In the genomic region with DNA sequence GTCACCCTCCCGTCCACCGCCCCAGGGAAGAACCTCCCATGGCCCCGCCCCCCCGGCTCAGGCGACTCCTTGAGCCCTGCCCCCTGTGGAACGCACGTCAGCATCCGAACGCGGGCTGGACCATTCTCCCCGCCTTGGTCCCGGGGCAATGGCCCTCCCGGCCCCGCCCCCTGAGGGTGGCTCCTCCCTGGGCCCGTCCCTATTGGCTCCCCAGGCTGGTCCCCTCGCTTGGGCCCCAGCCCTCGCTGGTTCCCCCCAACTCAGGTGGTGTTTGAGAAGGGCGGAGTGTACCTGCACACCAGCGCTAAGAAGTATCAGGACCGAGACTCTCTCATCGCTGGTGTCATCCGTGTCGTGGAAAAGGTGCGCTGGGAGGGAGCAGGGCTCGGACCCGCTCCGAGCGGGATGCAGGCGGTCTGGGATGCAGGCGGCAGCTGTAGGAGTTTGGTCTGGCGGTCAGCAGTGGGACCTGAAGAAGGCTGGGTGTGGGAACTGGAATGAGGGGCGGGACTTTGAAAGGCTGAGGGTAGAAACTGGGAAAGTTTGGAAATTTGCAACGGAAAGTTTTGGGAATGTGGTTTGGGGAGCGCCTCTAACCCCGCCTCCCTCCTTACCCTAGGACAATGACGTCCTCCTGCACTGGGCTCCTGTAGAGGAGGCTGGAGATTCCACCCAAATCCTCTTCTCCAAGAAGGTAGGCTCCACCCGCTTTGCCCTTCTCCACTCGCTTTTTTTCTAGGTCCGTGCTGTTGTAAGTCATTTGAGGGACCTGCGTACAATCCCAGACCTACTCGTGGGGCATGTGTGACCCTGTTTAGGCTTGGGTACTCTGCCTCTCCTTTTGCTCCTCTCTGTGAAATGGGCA, we compare ENCODE assay signal across 1 cellular context.
A peak's percentile ranks its signal among the peaks of the same experiment; 100 is the strongest.
TF ChIP-seq lines count a peak whose summit lies in the region.

No MANE protein-coding gene starts in this region.

TF ChIP-seq in HepG2, 621 proteins besides CTCF, POLR2A, EP300 and RAD21 (continued from another document and continues in another):
- TF ChIP-seq, protein P1, sequence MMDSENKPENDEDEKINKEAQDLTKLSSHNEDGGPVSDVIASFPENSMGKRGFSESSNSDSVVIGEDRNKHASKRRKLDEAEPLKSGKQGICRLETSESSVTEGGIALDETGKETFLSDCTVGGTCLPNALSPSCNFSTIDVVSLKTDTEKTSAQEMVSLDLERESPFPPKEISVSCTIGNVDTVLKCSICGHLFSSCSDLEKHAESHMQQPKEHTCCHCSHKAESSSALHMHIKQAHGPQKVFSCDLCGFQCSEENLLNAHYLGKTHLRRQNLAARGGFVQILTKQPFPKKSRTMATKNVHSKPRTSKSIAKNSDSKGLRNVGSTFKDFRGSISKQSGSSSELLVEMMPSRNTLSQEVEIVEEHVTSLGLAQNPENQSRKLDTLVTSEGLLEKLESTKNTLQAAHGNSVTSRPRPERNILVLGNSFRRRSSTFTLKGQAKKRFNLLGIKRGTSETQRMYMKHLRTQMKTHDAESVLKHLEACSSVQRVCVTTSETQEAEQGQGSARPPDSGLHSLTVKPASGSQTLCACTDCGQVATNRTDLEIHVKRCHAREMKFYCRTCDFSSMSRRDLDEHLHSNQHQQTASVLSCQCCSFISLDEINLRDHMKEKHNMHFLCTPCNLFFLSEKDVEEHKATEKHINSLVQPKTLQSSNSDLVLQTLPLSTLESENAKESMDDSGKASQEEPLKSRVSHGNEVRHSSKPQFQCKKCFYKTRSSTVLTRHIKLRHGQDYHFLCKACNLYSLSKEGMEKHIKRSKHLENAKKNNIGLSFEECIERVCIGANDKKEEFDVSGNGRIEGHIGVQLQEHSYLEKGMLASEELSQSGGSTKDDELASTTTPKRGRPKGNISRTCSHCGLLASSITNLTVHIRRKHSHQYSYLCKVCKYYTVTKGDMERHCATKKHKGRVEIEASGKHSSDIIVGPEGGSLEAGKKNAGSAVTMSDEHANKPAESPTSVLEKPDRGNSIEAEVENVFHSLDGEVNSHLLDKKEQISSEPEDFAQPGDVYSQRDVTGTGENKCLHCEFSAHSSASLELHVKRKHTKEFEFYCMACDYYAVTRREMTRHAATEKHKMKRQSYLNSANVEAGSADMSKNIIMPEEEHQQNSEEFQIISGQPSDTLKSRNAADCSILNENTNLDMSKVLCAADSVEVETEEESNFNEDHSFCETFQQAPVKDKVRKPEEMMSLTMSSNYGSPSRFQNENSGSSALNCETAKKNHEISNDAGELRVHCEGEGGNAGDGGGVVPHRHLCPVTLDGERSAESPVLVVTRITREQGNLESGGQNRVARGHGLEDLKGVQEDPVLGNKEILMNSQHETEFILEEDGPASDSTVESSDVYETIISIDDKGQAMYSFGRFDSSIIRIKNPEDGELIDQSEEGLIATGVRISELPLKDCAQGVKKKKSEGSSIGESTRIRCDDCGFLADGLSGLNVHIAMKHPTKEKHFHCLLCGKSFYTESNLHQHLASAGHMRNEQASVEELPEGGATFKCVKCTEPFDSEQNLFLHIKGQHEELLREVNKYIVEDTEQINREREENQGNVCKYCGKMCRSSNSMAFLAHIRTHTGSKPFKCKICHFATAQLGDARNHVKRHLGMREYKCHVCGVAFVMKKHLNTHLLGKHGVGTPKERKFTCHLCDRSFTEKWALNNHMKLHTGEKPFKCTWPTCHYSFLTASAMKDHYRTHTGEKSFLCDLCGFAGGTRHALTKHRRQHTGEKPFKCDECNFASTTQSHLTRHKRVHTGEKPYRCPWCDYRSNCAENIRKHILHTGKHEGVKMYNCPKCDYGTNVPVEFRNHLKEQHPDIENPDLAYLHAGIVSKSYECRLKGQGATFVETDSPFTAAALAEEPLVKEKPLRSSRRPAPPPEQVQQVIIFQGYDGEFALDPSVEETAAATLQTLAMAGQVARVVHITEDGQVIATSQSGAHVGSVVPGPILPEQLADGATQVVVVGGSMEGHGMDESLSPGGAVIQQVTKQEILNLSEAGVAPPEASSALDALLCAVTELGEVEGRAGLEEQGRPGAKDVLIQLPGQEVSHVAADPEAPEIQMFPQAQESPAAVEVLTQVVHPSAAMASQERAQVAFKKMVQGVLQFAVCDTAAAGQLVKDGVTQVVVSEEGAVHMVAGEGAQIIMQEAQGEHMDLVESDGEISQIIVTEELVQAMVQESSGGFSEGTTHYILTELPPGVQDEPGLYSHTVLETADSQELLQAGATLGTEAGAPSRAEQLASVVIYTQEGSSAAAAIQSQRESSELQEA (CRISPR knock-in tag; IDR thresholded peaks at IDR 0.05; ENCODE audit: not compliant biosample characterization), result peak; percentile 56
- TF ChIP-seq, protein P2, sequence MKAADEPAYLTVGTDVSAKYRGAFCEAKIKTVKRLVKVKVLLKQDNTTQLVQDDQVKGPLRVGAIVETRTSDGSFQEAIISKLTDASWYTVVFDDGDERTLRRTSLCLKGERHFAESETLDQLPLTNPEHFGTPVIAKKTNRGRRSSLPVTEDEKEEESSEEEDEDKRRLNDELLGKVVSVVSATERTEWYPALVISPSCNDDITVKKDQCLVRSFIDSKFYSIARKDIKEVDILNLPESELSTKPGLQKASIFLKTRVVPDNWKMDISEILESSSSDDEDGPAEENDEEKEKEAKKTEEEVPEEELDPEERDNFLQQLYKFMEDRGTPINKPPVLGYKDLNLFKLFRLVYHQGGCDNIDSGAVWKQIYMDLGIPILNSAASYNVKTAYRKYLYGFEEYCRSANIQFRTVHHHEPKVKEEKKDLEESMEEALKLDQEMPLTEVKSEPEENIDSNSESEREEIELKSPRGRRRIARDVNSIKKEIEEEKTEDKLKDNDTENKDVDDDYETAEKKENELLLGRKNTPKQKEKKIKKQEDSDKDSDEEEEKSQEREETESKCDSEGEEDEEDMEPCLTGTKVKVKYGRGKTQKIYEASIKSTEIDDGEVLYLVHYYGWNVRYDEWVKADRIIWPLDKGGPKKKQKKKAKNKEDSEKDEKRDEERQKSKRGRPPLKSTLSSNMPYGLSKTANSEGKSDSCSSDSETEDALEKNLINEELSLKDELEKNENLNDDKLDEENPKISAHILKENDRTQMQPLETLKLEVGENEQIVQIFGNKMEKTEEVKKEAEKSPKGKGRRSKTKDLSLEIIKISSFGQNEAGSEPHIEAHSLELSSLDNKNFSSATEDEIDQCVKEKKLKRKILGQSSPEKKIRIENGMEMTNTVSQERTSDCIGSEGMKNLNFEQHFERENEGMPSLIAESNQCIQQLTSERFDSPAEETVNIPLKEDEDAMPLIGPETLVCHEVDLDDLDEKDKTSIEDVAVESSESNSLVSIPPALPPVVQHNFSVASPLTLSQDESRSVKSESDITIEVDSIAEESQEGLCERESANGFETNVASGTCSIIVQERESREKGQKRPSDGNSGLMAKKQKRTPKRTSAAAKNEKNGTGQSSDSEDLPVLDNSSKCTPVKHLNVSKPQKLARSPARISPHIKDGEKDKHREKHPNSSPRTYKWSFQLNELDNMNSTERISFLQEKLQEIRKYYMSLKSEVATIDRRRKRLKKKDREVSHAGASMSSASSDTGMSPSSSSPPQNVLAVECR (CRISPR knock-in tag; IDR thresholded peaks at IDR 0.05; ENCODE audit: borderline replicate concordance), result peak; percentile 59
- TF ChIP-seq ZNF772 (CRISPR knock-in tag; IDR thresholded peaks at IDR 0.05), result peak; percentile 25; the same call in 1 of the 2 replicates
- no peak for TF ChIP-seq MLLT10 (CRISPR knock-in tag; IDR thresholded peaks at IDR 0.05)
- TF ChIP-seq ZNF224 (CRISPR knock-in tag; IDR thresholded peaks at IDR 0.05), result 0 out of 2 replicates have a peak, but pooled peaks have one; percentile 34
- no peak for TF ChIP-seq HOXA7 (CRISPR knock-in tag; IDR thresholded peaks at IDR 0.05)
- no peak for TF ChIP-seq SOX6 (IDR thresholded peaks at IDR 0.05)
- peak; percentile 41 for TF ChIP-seq SOX6 (CRISPR knock-in tag; IDR thresholded peaks at IDR 0.05)
- 0 out of 2 replicates have a peak, but pooled peaks have one; percentile 11 for TF ChIP-seq TSC22D2 (CRISPR knock-in tag; IDR thresholded peaks at IDR 0.05; ENCODE audit: borderline replicate concordance)
- TF ChIP-seq RBFOX2 (IDR thresholded peaks at IDR 0.05; ENCODE audit: low read depth, low read length), result peak; percentile 81
- peak; percentile 41; the same call in 1 of the 2 replicates for TF ChIP-seq DNMT1 (CRISPR knock-in tag; IDR thresholded peaks at IDR 0.05)
- 0 out of 2 replicates have a peak, but pooled peaks have one; percentile 71 for TF ChIP-seq ZNF619 (CRISPR knock-in tag; IDR thresholded peaks at IDR 0.05)
- TF ChIP-seq, protein P3, sequence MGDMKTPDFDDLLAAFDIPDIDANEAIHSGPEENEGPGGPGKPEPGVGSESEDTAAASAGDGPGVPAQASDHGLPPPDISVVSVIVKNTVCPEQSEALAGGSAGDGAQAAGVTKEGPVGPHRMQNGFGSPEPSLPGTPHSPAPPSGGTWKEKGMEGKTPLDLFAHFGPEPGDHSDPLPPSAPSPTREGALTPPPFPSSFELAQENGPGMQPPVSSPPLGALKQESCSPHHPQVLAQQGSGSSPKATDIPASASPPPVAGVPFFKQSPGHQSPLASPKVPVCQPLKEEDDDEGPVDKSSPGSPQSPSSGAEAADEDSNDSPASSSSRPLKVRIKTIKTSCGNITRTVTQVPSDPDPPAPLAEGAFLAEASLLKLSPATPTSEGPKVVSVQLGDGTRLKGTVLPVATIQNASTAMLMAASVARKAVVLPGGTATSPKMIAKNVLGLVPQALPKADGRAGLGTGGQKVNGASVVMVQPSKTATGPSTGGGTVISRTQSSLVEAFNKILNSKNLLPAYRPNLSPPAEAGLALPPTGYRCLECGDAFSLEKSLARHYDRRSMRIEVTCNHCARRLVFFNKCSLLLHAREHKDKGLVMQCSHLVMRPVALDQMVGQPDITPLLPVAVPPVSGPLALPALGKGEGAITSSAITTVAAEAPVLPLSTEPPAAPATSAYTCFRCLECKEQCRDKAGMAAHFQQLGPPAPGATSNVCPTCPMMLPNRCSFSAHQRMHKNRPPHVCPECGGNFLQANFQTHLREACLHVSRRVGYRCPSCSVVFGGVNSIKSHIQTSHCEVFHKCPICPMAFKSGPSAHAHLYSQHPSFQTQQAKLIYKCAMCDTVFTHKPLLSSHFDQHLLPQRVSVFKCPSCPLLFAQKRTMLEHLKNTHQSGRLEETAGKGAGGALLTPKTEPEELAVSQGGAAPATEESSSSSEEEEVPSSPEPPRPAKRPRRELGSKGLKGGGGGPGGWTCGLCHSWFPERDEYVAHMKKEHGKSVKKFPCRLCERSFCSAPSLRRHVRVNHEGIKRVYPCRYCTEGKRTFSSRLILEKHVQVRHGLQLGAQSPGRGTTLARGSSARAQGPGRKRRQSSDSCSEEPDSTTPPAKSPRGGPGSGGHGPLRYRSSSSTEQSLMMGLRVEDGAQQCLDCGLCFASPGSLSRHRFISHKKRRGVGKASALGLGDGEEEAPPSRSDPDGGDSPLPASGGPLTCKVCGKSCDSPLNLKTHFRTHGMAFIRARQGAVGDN (CRISPR knock-in tag; IDR thresholded peaks at IDR 0.05), result peak; percentile 53
- TF ChIP-seq ZNF678 (CRISPR knock-in tag; IDR thresholded peaks at IDR 0.05), result no peak
- TF ChIP-seq HOXA3 (CRISPR knock-in tag; IDR thresholded peaks at IDR 0.05), result no peak
- TF ChIP-seq, protein P4, sequence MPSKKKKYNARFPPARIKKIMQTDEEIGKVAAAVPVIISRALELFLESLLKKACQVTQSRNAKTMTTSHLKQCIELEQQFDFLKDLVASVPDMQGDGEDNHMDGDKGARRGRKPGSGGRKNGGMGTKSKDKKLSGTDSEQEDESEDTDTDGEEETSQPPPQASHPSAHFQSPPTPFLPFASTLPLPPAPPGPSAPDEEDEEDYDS (CRISPR knock-in tag; IDR thresholded peaks at IDR 0.05), result peak; percentile 35; the same call in 1 of the 2 replicates
- TF ChIP-seq, protein P5, sequence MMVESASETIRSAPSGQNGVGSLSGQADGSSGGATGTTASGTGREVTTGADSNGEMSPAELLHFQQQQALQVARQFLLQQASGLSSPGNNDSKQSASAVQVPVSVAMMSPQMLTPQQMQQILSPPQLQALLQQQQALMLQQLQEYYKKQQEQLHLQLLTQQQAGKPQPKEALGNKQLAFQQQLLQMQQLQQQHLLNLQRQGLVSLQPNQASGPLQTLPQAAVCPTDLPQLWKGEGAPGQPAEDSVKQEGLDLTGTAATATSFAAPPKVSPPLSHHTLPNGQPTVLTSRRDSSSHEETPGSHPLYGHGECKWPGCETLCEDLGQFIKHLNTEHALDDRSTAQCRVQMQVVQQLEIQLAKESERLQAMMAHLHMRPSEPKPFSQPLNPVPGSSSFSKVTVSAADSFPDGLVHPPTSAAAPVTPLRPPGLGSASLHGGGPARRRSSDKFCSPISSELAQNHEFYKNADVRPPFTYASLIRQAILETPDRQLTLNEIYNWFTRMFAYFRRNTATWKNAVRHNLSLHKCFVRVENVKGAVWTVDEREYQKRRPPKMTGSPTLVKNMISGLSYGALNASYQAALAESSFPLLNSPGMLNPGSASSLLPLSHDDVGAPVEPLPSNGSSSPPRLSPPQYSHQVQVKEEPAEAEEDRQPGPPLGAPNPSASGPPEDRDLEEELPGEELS (CRISPR knock-in tag; IDR thresholded peaks at IDR 0.05), result peak; percentile 31; the same call in 1 of the 2 replicates
- TF ChIP-seq ATF7-NPFF (CRISPR knock-in tag; IDR thresholded peaks at IDR 0.05; ENCODE audit: low read depth), result 0 out of 2 replicates have a peak, but pooled peaks have one; percentile 37
- TF ChIP-seq TBX2 (CRISPR knock-in tag; IDR thresholded peaks at IDR 0.05; ENCODE audit: borderline replicate concordance), result peak; percentile 52; the same call in 1 of the 2 replicates
- 0 out of 2 replicates have a peak, but pooled peaks have one; percentile 70 for TF ChIP-seq ARHGAP35 (CRISPR knock-in tag; IDR thresholded peaks at IDR 0.05; ENCODE audit: borderline replicate concordance)
- TF ChIP-seq, protein P6, sequence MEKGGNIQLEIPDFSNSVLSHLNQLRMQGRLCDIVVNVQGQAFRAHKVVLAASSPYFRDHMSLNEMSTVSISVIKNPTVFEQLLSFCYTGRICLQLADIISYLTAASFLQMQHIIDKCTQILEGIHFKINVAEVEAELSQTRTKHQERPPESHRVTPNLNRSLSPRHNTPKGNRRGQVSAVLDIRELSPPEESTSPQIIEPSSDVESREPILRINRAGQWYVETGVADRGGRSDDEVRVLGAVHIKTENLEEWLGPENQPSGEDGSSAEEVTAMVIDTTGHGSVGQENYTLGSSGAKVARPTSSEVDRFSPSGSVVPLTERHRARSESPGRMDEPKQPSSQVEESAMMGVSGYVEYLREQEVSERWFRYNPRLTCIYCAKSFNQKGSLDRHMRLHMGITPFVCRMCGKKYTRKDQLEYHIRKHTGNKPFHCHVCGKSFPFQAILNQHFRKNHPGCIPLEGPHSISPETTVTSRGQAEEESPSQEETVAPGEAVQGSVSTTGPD (CRISPR knock-in tag; IDR thresholded peaks at IDR 0.05), result peak; percentile 39; the same call in 1 of the 2 replicates
- TF ChIP-seq SMARCE1 (IDR thresholded peaks at IDR 0.05; ENCODE audit: borderline replicate concordance), result no peak
- TF ChIP-seq HNRNPLL (IDR thresholded peaks at IDR 0.05; ENCODE audit: low read depth, low read length, poor library complexity, severe bottlenecking), result peak; percentile 2
- TF ChIP-seq PHF21A (CRISPR knock-in tag; IDR thresholded peaks at IDR 0.05), result peak; percentile 52
- TF ChIP-seq, protein P7, sequence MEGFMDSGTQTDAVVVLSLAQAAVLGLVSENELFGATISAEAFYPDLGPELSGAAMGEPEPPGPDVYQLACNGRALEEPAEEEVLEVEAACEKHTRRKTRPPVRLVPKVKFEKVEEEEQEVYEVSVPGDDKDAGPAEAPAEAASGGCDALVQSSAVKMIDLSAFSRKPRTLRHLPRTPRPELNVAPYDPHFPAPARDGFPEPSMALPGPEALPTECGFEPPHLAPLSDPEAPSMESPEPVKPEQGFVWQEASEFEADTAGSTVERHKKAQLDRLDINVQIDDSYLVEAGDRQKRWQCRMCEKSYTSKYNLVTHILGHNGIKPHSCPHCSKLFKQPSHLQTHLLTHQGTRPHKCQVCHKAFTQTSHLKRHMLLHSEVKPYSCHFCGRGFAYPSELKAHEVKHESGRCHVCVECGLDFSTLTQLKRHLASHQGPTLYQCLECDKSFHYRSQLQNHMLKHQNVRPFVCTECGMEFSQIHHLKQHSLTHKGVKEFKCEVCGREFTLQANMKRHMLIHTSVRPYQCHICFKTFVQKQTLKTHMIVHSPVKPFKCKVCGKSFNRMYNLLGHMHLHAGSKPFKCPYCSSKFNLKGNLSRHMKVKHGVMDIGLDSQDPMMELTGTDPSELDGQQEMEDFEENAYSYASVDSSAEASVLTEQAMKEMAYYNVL (CRISPR knock-in tag; IDR thresholded peaks at IDR 0.05; ENCODE audit: borderline replicate concordance), result 0 out of 2 replicates have a peak, but pooled peaks have one; percentile 52
- TF ChIP-seq TAF1 (CRISPR knock-in tag; IDR thresholded peaks at IDR 0.05), result peak; percentile 53
- TF ChIP-seq CAMTA2 (CRISPR knock-in tag; IDR thresholded peaks at IDR 0.05; ENCODE audit: borderline replicate concordance), result no peak
